In the genomic region with DNA sequence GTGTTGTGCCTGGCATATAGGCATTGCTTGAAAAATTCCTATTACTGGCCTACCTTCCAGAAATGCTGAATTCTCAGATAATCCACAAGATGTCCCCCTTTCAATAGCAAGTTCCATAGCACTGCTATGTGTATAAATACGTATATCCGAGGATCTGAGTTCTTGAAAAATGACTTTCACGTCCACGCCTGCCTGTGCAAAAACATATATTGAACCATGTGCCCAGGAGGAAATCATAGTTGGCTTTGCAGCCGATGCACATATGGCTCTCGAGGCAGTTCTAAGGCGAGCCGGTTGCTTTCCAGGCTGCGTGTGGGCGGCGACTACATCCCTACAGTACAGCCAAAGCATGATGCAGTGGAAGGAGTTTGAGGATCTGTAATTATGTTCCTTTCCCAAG, we compare ENCODE assay signal across 1 cellular context.
TF ChIP-seq lines count a peak whose summit lies in the region.

No MANE protein-coding gene starts in this region.

TF ChIP-seq in H1, 55 proteins besides CTCF, POLR2A, EP300 and RAD21 (continued from another document):
- TF ChIP-seq GTF2F1 (IDR thresholded peaks at IDR 0.05; ENCODE audit: borderline replicate concordance, low read depth, low read length): no peak
- TF ChIP-seq TBP (IDR thresholded peaks at IDR 0.05; ENCODE audit: low read depth, low read length): no peak
- TF ChIP-seq, protein P1, sequence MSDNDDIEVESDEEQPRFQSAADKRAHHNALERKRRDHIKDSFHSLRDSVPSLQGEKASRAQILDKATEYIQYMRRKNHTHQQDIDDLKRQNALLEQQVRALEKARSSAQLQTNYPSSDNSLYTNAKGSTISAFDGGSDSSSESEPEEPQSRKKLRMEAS (IDR thresholded peaks at IDR 0.05): no peak
- no peak for TF ChIP-seq SAP30 (IDR thresholded peaks at IDR 0.05; ENCODE audit: insufficient read depth, insufficient replicate concordance, low read length)
- TF ChIP-seq, protein P2, sequence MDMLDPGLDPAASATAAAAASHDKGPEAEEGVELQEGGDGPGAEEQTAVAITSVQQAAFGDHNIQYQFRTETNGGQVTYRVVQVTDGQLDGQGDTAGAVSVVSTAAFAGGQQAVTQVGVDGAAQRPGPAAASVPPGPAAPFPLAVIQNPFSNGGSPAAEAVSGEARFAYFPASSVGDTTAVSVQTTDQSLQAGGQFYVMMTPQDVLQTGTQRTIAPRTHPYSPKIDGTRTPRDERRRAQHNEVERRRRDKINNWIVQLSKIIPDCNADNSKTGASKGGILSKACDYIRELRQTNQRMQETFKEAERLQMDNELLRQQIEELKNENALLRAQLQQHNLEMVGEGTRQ (IDR thresholded peaks at IDR 0.05; ENCODE audit: low read length): no peak
- TF ChIP-seq SUZ12 (IDR thresholded peaks at IDR 0.05; ENCODE audit: low read length): no peak
- TF ChIP-seq HDAC2 (IDR thresholded peaks at IDR 0.05; ENCODE audit: borderline replicate concordance in 1 of 2, low read depth in 2 of 2, low read length in 2 of 2): no peak
- TF ChIP-seq FOSL1 (IDR thresholded peaks at IDR 0.05; ENCODE audit: insufficient read depth, low read depth, low read length): no peak
- no peak for TF ChIP-seq CBX8 (IDR thresholded peaks at IDR 0.05; ENCODE audit: borderline replicate concordance, low read depth, low read length)
TF ChIP-seq in H1: peak in this region for 0.
